In genomic region chr22:24406322-24407277, GRCh38 we compare ENCODE assay signal across 13 cellular contexts. TPM values are rescaled to one million over a fixed set of nuclear protein-coding genes. Genes with fewer than 3 reads are reported as not detected.
A peak's percentile ranks its signal among the peaks of the same experiment; 100 is the strongest.
DNase-seq lines count a peak whose midpoint lies in the region; ATAC-seq and TF ChIP-seq lines count a peak whose summit lies in the region.
"Had no signal": no experiment of that assay in that cellular context is flagged by ENCODE, and none has a peak within 500 bp of the region (broad histone marks: within the 10 kb centered on the region; RNA-seq: fewer than 3 reads in every experiment).

No MANE protein-coding gene starts in this region.

- H3K4me3 Mint-ChIP-seq in MCF 10A (ENCODE audit: unreplicated experiment): no peak overlapping the region
- no peak overlapping the region for H3K4me3 Mint-ChIP-seq in activated CD8-positive, alpha-beta T cell treated with anti-CD3 and anti-CD28 coated beads, Interleukin-2, amount 10 ng/mL, durations not matched to agents 7 days and 5 days
- no peak overlapping the region for H3K4me3 Mint-ChIP-seq in stimulated activated memory B cell treated with anti-CD40 and anti-IgM and Interleukin-4, amounts not matched to agents 10 μg/mL and 1 μg/mL and 100 μg/mL, for 72 hours

- WGBS in liver: 86% methylated on average over 19 of the region's 19 CpGs

- H3K27me3 Mint-ChIP-seq in MCF 10A (ENCODE audit: insufficient read depth, unreplicated experiment): no peaks in the 10 kb centered on the region
- H3K27me3 Mint-ChIP-seq in activated CD8-positive, alpha-beta T cell treated with anti-CD3 and anti-CD28 coated beads, Interleukin-2, amount 10 ng/mL, durations not matched to agents 7 days and 5 days (ENCODE audit: low read depth): no peaks in the 10 kb centered on the region
- no peaks in the 10 kb centered on the region for H3K27me3 Mint-ChIP-seq in stimulated activated memory B cell treated with anti-CD40 and anti-IgM and Interleukin-4, amounts not matched to agents 10 μg/mL and 1 μg/mL and 100 μg/mL, for 72 hours

- no peaks in the 10 kb centered on the region for H3K9me3 Mint-ChIP-seq in MCF 10A (ENCODE audit: unreplicated experiment)
- H3K9me3 Mint-ChIP-seq in activated CD8-positive, alpha-beta T cell treated with anti-CD3 and anti-CD28 coated beads, Interleukin-2, amount 10 ng/mL, durations not matched to agents 7 days and 5 days (ENCODE audit: insufficient read depth): no peaks in the 10 kb centered on the region
- no peaks in the 10 kb centered on the region for H3K9me3 Mint-ChIP-seq in stimulated activated memory B cell treated with anti-CD40 and anti-IgM and Interleukin-4, amounts not matched to agents 10 μg/mL and 1 μg/mL and 100 μg/mL, for 72 hours

- POLR2A ChIA-PET in MCF 10A (lab: Yijun Ruan, JAX): no interaction called here
- POLR2A ChIA-PET in activated CD8-positive, alpha-beta T cell treated with anti-CD3 and anti-CD28 coated beads, Interleukin-2, amount 10 ng/mL, durations not matched to agents 7 days and 5 days (lab: Charles Lee): no interaction called here

- H3K9me3 ChIP-seq in breast epithelium (no peaks in the 10 kb centered on the region), liver (ENCODE audit: control insufficient read depth in 4 of 4, low read length in 3 of 4) (no peaks in the 10 kb centered on the region)
- H3K9me3 ChIP-seq: SJSA1 had no signal

- peak overlapping the region; percentile 48 to 59 for H3K27ac ChIP-seq in breast epithelium
- peak overlapping the region; percentile 2 to 38 for H3K27ac ChIP-seq in liver (ENCODE audit: low read depth in 1 of 2, low read length in 2 of 2)
- H3K27ac ChIP-seq: SJSA1 had no signal

- H3K36me3 ChIP-seq in breast epithelium: no peaks in the 10 kb centered on the region
- H3K36me3 ChIP-seq in liver (ENCODE audit: control insufficient read depth in 4 of 4, insufficient read depth in 3 of 4, low read depth in 1 of 4, low read length in 3 of 4): peaks cover 2 to 24% (median 5%) of the 10 kb centered on the region in 4 donors

- TF ChIP-seq CTCF in breast epithelium (IDR thresholded peaks at IDR 0.05) (no peak), MCF 10A (IDR thresholded peaks at IDR 0.05; ENCODE audit: unreplicated experiment) (no peak), liver (IDR thresholded peaks at IDR 0.05; ENCODE audit: low read depth, low read length, missing input control) (no peak)

- no peaks in the 10 kb centered on the region for H3K27me3 ChIP-seq in breast epithelium
- no peaks in the 10 kb centered on the region for H3K27me3 ChIP-seq in liver (ENCODE audit: control insufficient read depth in 4 of 4, insufficient read depth in 4 of 4, low read length in 3 of 4)
- H3K27me3 ChIP-seq: SJSA1 had no signal

- no peak overlapping the region for H3K9ac ChIP-seq in liver (ENCODE audit: low read depth in 1 of 2, low read length in 2 of 2)

- DNase-seq in breast epithelium (ENCODE audit: low spot score in 2 of 2) (no peak), MCF 10A (ENCODE audit: unreplicated experiment) (no peak), NCI-H1417 treated with DMSO at 0.1 percent for 48 hours (lab: John Stamatoyannopoulos, UW) (no peak)
- DNase-seq in activated CD8-positive, alpha-beta T cell treated with anti-CD3 and anti-CD28 coated beads, Interleukin-2, amount 10 ng/mL, durations not matched to agents 7 days and 5 days: no peak
- DNase-seq in stimulated activated CD4-positive, alpha-beta T cell treated with anti-CD3 and anti-CD28 coated beads, Interleukin-12 subunit alpha, Interleukin-12 subunit beta, amount 100 ng/mL, for 4 hours: no peak
- DNase-seq: AML-193; effector CD8-positive, alpha-beta T cell; NCI-H146 had no signal

- CTCF ChIA-PET in MCF 10A (lab: Yijun Ruan, JAX): interaction anchor here (0.5 to 1.6 kb wide), 4 partner anchors 13 to 214 kb away, joined by 3 to 7 read pairs (median 4); no protein-coding TSS in a partner anchor
- CTCF ChIA-PET in activated CD8-positive, alpha-beta T cell treated with anti-CD3 and anti-CD28 coated beads, Interleukin-2, amount 10 ng/mL, durations not matched to agents 7 days and 5 days (lab: Charles Lee): interaction anchor here (0.7 to 1.0 kb wide), 2 partner anchors 8 to 17 kb away, joined by 3 to 4 read pairs; no protein-coding TSS in a partner anchor

- no TSS peak for BruUV-seq in MCF 10A (replicated peaks; lab: Mats Ljungman, UMichigan)

- TF ChIP-seq POLR2A in breast epithelium (IDR thresholded peaks at IDR 0.05): no peak

- H3K4me1 ChIP-seq in breast epithelium: peaks cover 7 to 17% of the 10 kb centered on the region in 2 donors
- H3K4me1 ChIP-seq in liver (ENCODE audit: control insufficient read depth in 4 of 4, insufficient read depth in 4 of 4, low read length in 3 of 4): peaks cover 0 to 2% (median 0%) of the 10 kb centered on the region in 4 donors

- H3K4me1 Mint-ChIP-seq in MCF 10A (ENCODE audit: insufficient read depth, unreplicated experiment): peaks cover 10% of the 10 kb centered on the region
- H3K4me1 Mint-ChIP-seq in activated CD8-positive, alpha-beta T cell treated with anti-CD3 and anti-CD28 coated beads, Interleukin-2, amount 10 ng/mL, durations not matched to agents 7 days and 5 days (ENCODE audit: low read depth): peaks cover 67% of the 10 kb centered on the region
- H3K4me1 Mint-ChIP-seq in stimulated activated memory B cell treated with anti-CD40 and anti-IgM and Interleukin-4, amounts not matched to agents 10 μg/mL and 1 μg/mL and 100 μg/mL, for 72 hours: peaks cover 42% of the 10 kb centered on the region

- peaks cover 18% of the 10 kb centered on the region for H3K36me3 Mint-ChIP-seq in MCF 10A (ENCODE audit: insufficient read depth, unreplicated experiment)
- peaks cover 25% of the 10 kb centered on the region for H3K36me3 Mint-ChIP-seq in activated CD8-positive, alpha-beta T cell treated with anti-CD3 and anti-CD28 coated beads, Interleukin-2, amount 10 ng/mL, durations not matched to agents 7 days and 5 days (ENCODE audit: low read depth)
- peaks cover 50% of the 10 kb centered on the region for H3K36me3 Mint-ChIP-seq in stimulated activated memory B cell treated with anti-CD40 and anti-IgM and Interleukin-4, amounts not matched to agents 10 μg/mL and 1 μg/mL and 100 μg/mL, for 72 hours

- ATAC-seq in activated CD8-positive, alpha-beta T cell treated with anti-CD3 and anti-CD28 coated beads, Interleukin-2, amount 10 ng/mL, durations not matched to agents 7 days and 5 days: no peak
- no peak for ATAC-seq in stimulated activated memory B cell treated with anti-CD40 and anti-IgM and Interleukin-4, amounts not matched to agents 10 μg/mL and 1 μg/mL and 100 μg/mL, for 72 hours
- no peak for ATAC-seq in GM21423 (IDR thresholded peaks at IDR 0.05; ENCODE audit: unreplicated experiment)
- ATAC-seq: activated CD4-positive, CD25-positive, alpha-beta regulatory T cell treated with anti-CD3 and anti-CD28 coated beads, Interleukin-2, amount 50 U/mL, for 24 hours had no signal

- no peak overlapping the region for H3K4me3 ChIP-seq in breast epithelium
- no peak overlapping the region for H3K4me3 ChIP-seq in liver (ENCODE audit: low read depth in 1 of 3, low read length in 3 of 3)
- H3K4me3 ChIP-seq: SJSA1 had no signal

- TF ChIP-seq RAD21 in liver (IDR thresholded peaks at IDR 0.05): no peak

- intact Hi-C loops in breast epithelium (cut with DNase I; ENCODE audit: low total_unique reads): no loop called here
- intact Hi-C loops in MCF 10A (cut with micrococcal nuclease): no loop called here

- H3K27ac Mint-ChIP-seq in MCF 10A (ENCODE audit: low read depth, unreplicated experiment): no peak overlapping the region
- peak overlapping the region; percentile 49 for H3K27ac Mint-ChIP-seq in activated CD8-positive, alpha-beta T cell treated with anti-CD3 and anti-CD28 coated beads, Interleukin-2, amount 10 ng/mL, durations not matched to agents 7 days and 5 days
- H3K27ac Mint-ChIP-seq in stimulated activated memory B cell treated with anti-CD40 and anti-IgM and Interleukin-4, amounts not matched to agents 10 μg/mL and 1 μg/mL and 100 μg/mL, for 72 hours: peak overlapping the region; percentile 44

TF ChIP-seq in liver, 16 proteins besides CTCF, POLR2A, EP300 and RAD21 (continues in another document):
- no peak for TF ChIP-seq HNF4A (conservative IDR thresholded peaks at IDR 0.05)
- no peak for TF ChIP-seq JUND (IDR thresholded peaks at IDR 0.05)
- no peak for TF ChIP-seq MAX (IDR thresholded peaks at IDR 0.05)
- TF ChIP-seq RXRA (IDR thresholded peaks at IDR 0.05): no peak
- TF ChIP-seq YY1 (IDR thresholded peaks at IDR 0.05): no peak
- no peak for TF ChIP-seq HNF4G (IDR thresholded peaks at IDR 0.05)
- no peak for TF ChIP-seq FOXA2 (IDR thresholded peaks at IDR 0.05)
- TF ChIP-seq FOXA1 (IDR thresholded peaks at IDR 0.05): no peak
- TF ChIP-seq TAF1 (conservative IDR thresholded peaks at IDR 0.05): no peak
- no peak for TF ChIP-seq GABPA (IDR thresholded peaks at IDR 0.05 in 1 of 2, conservative IDR thresholded peaks at IDR 0.05 in 1 of 2)
- TF ChIP-seq ZBTB33 (IDR thresholded peaks at IDR 0.05): no peak
- no peak for TF ChIP-seq EGR1 (IDR thresholded peaks at IDR 0.05; ENCODE audit: low read depth in 2 of 2)
- no peak for TF ChIP-seq ATF3 (IDR thresholded peaks at IDR 0.05)
- no peak for TF ChIP-seq SP1 (IDR thresholded peaks at IDR 0.05)

RNA-seq across cellular contexts. Expression of gene ADORA2A, which starts 20.8 kb away (rescaled TPM):
- total RNA-seq in breast epithelium (1 to 10 TPM; 1.8 to 4.3 (median 3.4) TPM), MCF 10A (2022) (0.96 and 1.4 TPM in 2 replicates), liver (1 to 10 TPM; 4.4 to 5.4 TPM)
- total RNA-seq in activated CD8-positive, alpha-beta T cell treated with anti-CD3 and anti-CD28 coated beads, Interleukin-2, amount 10 ng/mL, durations not matched to agents 7 days and 5 days: 10 to 100 TPM; 20.3 to 20.4 TPM
- polyA plus RNA-seq in liver: 1 to 10 TPM; 3.4 to 3.5 TPM
